Comparison of ENCODE assay signal across 2 cellular contexts in genomic region chr7:945147-945555, GRCh38.
TF ChIP-seq lines count a peak whose summit lies in the region.

No MANE protein-coding gene starts in this region.

TF ChIP-seq in SK-N-SH treated with all-trans-retinoic acid at 6 μM for 48 hours, 23 proteins besides CTCF, POLR2A, EP300 and RAD21 (continued from another document):
- TF ChIP-seq CREB5 (CRISPR knock-in tag; IDR thresholded peaks at IDR 0.05; ENCODE audit: low read depth) = no peak
- TF ChIP-seq ESRRG (CRISPR knock-in tag; IDR thresholded peaks at IDR 0.05) = no peak
- TF ChIP-seq POU6F1 (CRISPR knock-in tag; IDR thresholded peaks at IDR 0.05; ENCODE audit: borderline replicate concordance, low read depth) = no peak
- TF ChIP-seq OSR1 (CRISPR knock-in tag; IDR thresholded peaks at IDR 0.05) = no peak

TF ChIP-seq in SK-N-SH, 30 proteins besides CTCF, POLR2A, EP300 and RAD21 (continued from another document):
- TF ChIP-seq SMC3 (IDR thresholded peaks at IDR 0.05; ENCODE audit: low read depth, low read length) = no peak
- TF ChIP-seq MEF2A (IDR thresholded peaks at IDR 0.05; ENCODE audit: borderline replicate concordance, low read depth) = no peak
- TF ChIP-seq SIN3A (IDR thresholded peaks at IDR 0.05; ENCODE audit: borderline replicate concordance, low read depth, low read length) = no peak
- TF ChIP-seq NFIC (IDR thresholded peaks at IDR 0.05; ENCODE audit: borderline replicate concordance) = no peak
- TF ChIP-seq IRF3 (IDR thresholded peaks at IDR 0.05; ENCODE audit: low read depth, low read length) = no peak
- TF ChIP-seq NRF1 (IDR thresholded peaks at IDR 0.05; ENCODE audit: low read depth, low read length) = no peak
- TF ChIP-seq TEAD4 (IDR thresholded peaks at IDR 0.05; ENCODE audit: borderline replicate concordance, insufficient read depth) = no peak
